ENCODE assay signal across 26 cellular contexts in the genomic region with DNA sequence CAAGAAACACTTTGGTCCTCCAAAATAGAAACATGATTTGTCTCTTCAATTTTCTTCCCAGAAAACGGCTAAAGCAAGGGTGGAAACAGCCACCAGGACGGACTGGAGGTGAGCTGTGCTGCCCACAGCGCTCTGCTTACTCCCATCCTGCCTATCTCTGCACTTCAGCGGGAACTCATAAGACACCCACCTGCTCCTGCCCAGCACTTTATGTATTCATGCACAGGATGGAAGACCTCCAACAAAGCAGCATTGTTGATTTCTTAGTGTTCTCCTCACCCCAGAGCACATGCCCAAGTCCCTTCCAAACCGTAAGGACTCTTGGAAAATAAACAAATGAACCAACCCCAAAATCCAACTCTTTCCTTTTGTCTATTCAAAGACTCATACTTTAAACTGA.
A peak's percentile ranks its signal among the peaks of the same experiment; 100 is the strongest.
DNase-seq lines count a peak whose midpoint lies in the region; ATAC-seq and TF ChIP-seq lines count a peak whose summit lies in the region.
"Had no signal": no experiment of that assay in that cellular context is flagged by ENCODE, and none has a peak within 500 bp of the region (broad histone marks: within the 10 kb centered on the region; RNA-seq: fewer than 3 reads in every experiment).

No MANE protein-coding gene starts in this region.

- peaks cover 36% of the 10 kb centered on the region for H3K36me3 Mint-ChIP-seq in central memory CD8-positive, alpha-beta T cell (ENCODE audit: insufficient read depth)
- peaks cover 12 to 14% of the 10 kb centered on the region in 2 donors for H3K36me3 Mint-ChIP-seq in naive B cell
- peaks cover 14 to 26% of the 10 kb centered on the region in 2 donors for H3K36me3 Mint-ChIP-seq in stimulated activated naive B cell treated with anti-CD40 and anti-IgM and Interleukin-4, amounts not matched to agents 10 μg/mL and 1 μg/mL and 100 μg/mL, for 72 hours

- H3K36me3 ChIP-seq in cardiac muscle cell: peaks cover 34% of the 10 kb centered on the region

- no peak for TF ChIP-seq CTCF in cardiac muscle cell (IDR thresholded peaks at IDR 0.05; ENCODE audit: low read depth, low read length)

- peak overlapping the region; percentile 44 for H3K27ac Mint-ChIP-seq in central memory CD8-positive, alpha-beta T cell (ENCODE audit: low read depth)
- H3K27ac Mint-ChIP-seq in naive B cell: peak overlapping the region in 4 of 6 donors; percentile 0 to 69 (median 44)
- peak overlapping the region; percentile 67 for H3K27ac Mint-ChIP-seq in stimulated activated naive B cell treated with anti-CD40 and anti-IgM and Interleukin-4, amounts not matched to agents 10 μg/mL and 1 μg/mL and 100 μg/mL, for 72 hours
- H3K27ac Mint-ChIP-seq: activated CD4-positive, alpha-beta T cell treated with anti-CD3 and anti-CD28 coated beads, Interleukin-2, amount 10 ng/mL, durations not matched to agents 24 days and 14 days; HFFc6; T-helper 2 cell treated with Interferon-gamma antibody and Interleukin-4, amounts not matched to agents 5 μg/mL and 100 μg/mL, for 36 hours had no signal

- no peak overlapping the region for H3K4me3 ChIP-seq in cardiac muscle cell
- H3K4me3 ChIP-seq: SK-N-MC, transverse colon had no signal

- no peaks in the 10 kb centered on the region for H3K27me3 Mint-ChIP-seq in central memory CD8-positive, alpha-beta T cell
- no peaks in the 10 kb centered on the region for H3K27me3 Mint-ChIP-seq in naive B cell
- H3K27me3 Mint-ChIP-seq in stimulated activated naive B cell treated with anti-CD40 and anti-IgM and Interleukin-4, amounts not matched to agents 10 μg/mL and 1 μg/mL and 100 μg/mL, for 72 hours: no peaks in the 10 kb centered on the region
- H3K27me3 Mint-ChIP-seq: activated CD4-positive, alpha-beta T cell treated with anti-CD3 and anti-CD28 coated beads, Interleukin-2, amount 10 ng/mL, durations not matched to agents 24 days and 14 days; brain; CD4-positive, alpha-beta memory T cell had no signal

- H3K4me1 Mint-ChIP-seq in central memory CD8-positive, alpha-beta T cell: no peaks in the 10 kb centered on the region
- H3K4me1 Mint-ChIP-seq in naive B cell: peaks cover 5 to 9% (median 7%) of the 10 kb centered on the region in 3 donors
- H3K4me1 Mint-ChIP-seq in stimulated activated naive B cell treated with anti-CD40 and anti-IgM and Interleukin-4, amounts not matched to agents 10 μg/mL and 1 μg/mL and 100 μg/mL, for 72 hours: peaks cover 4 to 8% of the 10 kb centered on the region in 2 donors

- no peak overlapping the region for H3K4me3 Mint-ChIP-seq in central memory CD8-positive, alpha-beta T cell
- H3K4me3 Mint-ChIP-seq in naive B cell: no peak overlapping the region
- no peak overlapping the region for H3K4me3 Mint-ChIP-seq in stimulated activated naive B cell treated with anti-CD40 and anti-IgM and Interleukin-4, amounts not matched to agents 10 μg/mL and 1 μg/mL and 100 μg/mL, for 72 hours
- H3K4me3 Mint-ChIP-seq: activated CD4-positive, alpha-beta T cell treated with anti-CD3 and anti-CD28 coated beads, Interleukin-2, amount 10 ng/mL, durations not matched to agents 24 days and 14 days; brain; CD4-positive, alpha-beta memory T cell; HFFc6; T-helper 2 cell treated with Interferon-gamma antibody and Interleukin-4, amounts not matched to agents 5 μg/mL and 100 μg/mL, for 36 hours had no signal

- DNase-seq in cardiac muscle cell (ENCODE audit: low read depth in 1 of 2, low spot score in 1 of 2) (no peak), left ventricle myocardium superior (no peak), naive B cell (no peak)
- no peak for DNase-seq in central memory CD8-positive, alpha-beta T cell (ENCODE audit: low spot score in 2 of 2)
- DNase-seq in stimulated activated naive B cell treated with anti-CD40 and anti-IgM and Interleukin-4, amounts not matched to agents 10 μg/mL and 1 μg/mL and 100 μg/mL, for 72 hours: no peak
- DNase-seq: activated CD4-positive, alpha-beta T cell treated with anti-CD3 and anti-CD28 coated beads, Interleukin-2, amount 10 ng/mL, durations not matched to agents 24 days and 14 days; activated T-cell treated with anti-CD3 and anti-CD28 coated beads, Interleukin-2, amount 50 U/mL, for 1 hour; AML-193; CD4-positive, alpha-beta memory T cell; EL; HFFc6; IMR-90; left colon; mesendoderm; MV-4-11; NCI-H146; NCI-H446; stimulated activated CD4-positive, alpha-beta T cell treated with anti-CD3 and anti-CD28 coated beads, Interleukin-4, amount 100 ng/mL, for 24 hours; transverse colon had no signal

- H3K27me3 ChIP-seq in cardiac muscle cell: no peaks in the 10 kb centered on the region
- H3K27me3 ChIP-seq: transverse colon had no signal

- ATAC-seq in left ventricle myocardium superior (no peak), naive B cell (ENCODE audit: low read depth in 2 of 2) (no peak), GM21825 (IDR thresholded peaks at IDR 0.05; ENCODE audit: unreplicated experiment) (no peak), HG02588 (IDR thresholded peaks at IDR 0.05; ENCODE audit: unreplicated experiment) (no peak), HG03139 (IDR thresholded peaks at IDR 0.05; ENCODE audit: unreplicated experiment) (no peak)
- ATAC-seq in central memory CD8-positive, alpha-beta T cell (replicated peaks; ENCODE audit: extremely low read depth, poor library complexity, severe bottlenecking): no peak
- ATAC-seq in stimulated activated naive B cell treated with anti-CD40 and anti-IgM and Interleukin-4, amounts not matched to agents 10 μg/mL and 1 μg/mL and 100 μg/mL, for 72 hours (replicated peaks): no peak
- ATAC-seq: left colon had no signal

- H3K27ac ChIP-seq in cardiac muscle cell: peak overlapping the region; percentile 22
- H3K27ac ChIP-seq: epithelial cell of prostate, SK-N-MC, transverse colon had no signal

- no peaks in the 10 kb centered on the region for H3K9me3 Mint-ChIP-seq in central memory CD8-positive, alpha-beta T cell
- H3K9me3 Mint-ChIP-seq in naive B cell: no peaks in the 10 kb centered on the region
- no peaks in the 10 kb centered on the region for H3K9me3 Mint-ChIP-seq in stimulated activated naive B cell treated with anti-CD40 and anti-IgM and Interleukin-4, amounts not matched to agents 10 μg/mL and 1 μg/mL and 100 μg/mL, for 72 hours
- H3K9me3 Mint-ChIP-seq: activated CD4-positive, alpha-beta T cell treated with anti-CD3 and anti-CD28 coated beads, Interleukin-2, amount 10 ng/mL, durations not matched to agents 24 days and 14 days; brain; CD4-positive, alpha-beta memory T cell; HFFc6; T-helper 2 cell treated with Interferon-gamma antibody and Interleukin-4, amounts not matched to agents 5 μg/mL and 100 μg/mL, for 36 hours had no signal

- H3K4me1 ChIP-seq in cardiac muscle cell (ENCODE audit: low read depth): peaks cover 7% of the 10 kb centered on the region

- no peaks in the 10 kb centered on the region for H3K9me3 ChIP-seq in cardiac muscle cell (ENCODE audit: low read depth)
- H3K9me3 ChIP-seq: transverse colon had no signal

- intact Hi-C loops in left ventricle myocardium superior (cut with micrococcal nuclease): no loop called here
